ENCODE assay signal across 3 cellular contexts in genomic region chr10:110840225-110840922, GRCh38.
A peak's percentile ranks its signal among the peaks of the same experiment; 100 is the strongest.
TF ChIP-seq lines count a peak whose summit lies in the region.

No MANE protein-coding gene starts in this region.

TF ChIP-seq in GM23338, 12 proteins besides CTCF, POLR2A, EP300 and RAD21 (continues in another document):
- TF ChIP-seq CREB1 (CRISPR knock-in tag; IDR thresholded peaks at IDR 0.05; ENCODE audit: low read depth) (no peak), EZH2phosphoT487 (IDR thresholded peaks at IDR 0.05; ENCODE audit: unreplicated experiment) (no peak), ZNF331 (CRISPR knock-in tag; IDR thresholded peaks at IDR 0.05; ENCODE audit: low read depth) (no peak), STAT1 (IDR thresholded peaks at IDR 0.05; ENCODE audit: unreplicated experiment) (no peak), JUNB (IDR thresholded peaks at IDR 0.05; ENCODE audit: unreplicated experiment) (no peak), ZNF462 (CRISPR knock-in tag; IDR thresholded peaks at IDR 0.05) (no peak)

TF ChIP-seq in HepG2, 621 proteins besides CTCF, POLR2A, EP300 and RAD21 (continues in another document):
- TF ChIP-seq ZNF260 (CRISPR knock-in tag; IDR thresholded peaks at IDR 0.05; ENCODE audit: borderline replicate concordance, low read depth) (no peak), FOXK2 (IDR thresholded peaks at IDR 0.05) (no peak), ZBTB4 (CRISPR knock-in tag; IDR thresholded peaks at IDR 0.05; ENCODE audit: borderline replicate concordance) (no peak), ZNF615 (CRISPR knock-in tag; IDR thresholded peaks at IDR 0.05; ENCODE audit: borderline replicate concordance) (no peak), RFX5 (IDR thresholded peaks at IDR 0.05; ENCODE audit: low read depth, low read length) (no peak), TSC22D2 (CRISPR knock-in tag; IDR thresholded peaks at IDR 0.05; ENCODE audit: borderline replicate concordance) (no peak), NR2F2 (IDR thresholded peaks at IDR 0.05; ENCODE audit: borderline replicate concordance, low read depth) (peak; percentile 48; the same call in 1 of the 2 replicates), ATAD3A (CRISPR knock-in tag; IDR thresholded peaks at IDR 0.05) (no peak), NCOA2 (CRISPR knock-in tag; IDR thresholded peaks at IDR 0.05) (peak; percentile 79), CREM (IDR thresholded peaks at IDR 0.05) (peak; percentile 38; the same call in 1 of the 2 replicates), CREM (CRISPR knock-in tag; IDR thresholded peaks at IDR 0.05) (no peak), CENPX (CRISPR knock-in tag; IDR thresholded peaks at IDR 0.05) (no peak), SMYD3 (CRISPR knock-in tag; IDR thresholded peaks at IDR 0.05) (peak; percentile 53; the same call in 1 of the 2 replicates), TAF1 (CRISPR knock-in tag; IDR thresholded peaks at IDR 0.05) (no peak), ZBTB49 (CRISPR knock-in tag; IDR thresholded peaks at IDR 0.05; ENCODE audit: borderline replicate concordance) (no peak), IRF1 (CRISPR knock-in tag; IDR thresholded peaks at IDR 0.05; ENCODE audit: low read depth) (no peak), ZFP91 (CRISPR knock-in tag; IDR thresholded peaks at IDR 0.05; ENCODE audit: borderline replicate concordance) (peak; percentile 48; the same call in 1 of the 2 replicates), ZNF674 (CRISPR knock-in tag; IDR thresholded peaks at IDR 0.05; ENCODE audit: low read depth) (no peak), ZNF703 (CRISPR knock-in tag; IDR thresholded peaks at IDR 0.05; ENCODE audit: borderline replicate concordance) (no peak), ZFP90 (CRISPR knock-in tag; IDR thresholded peaks at IDR 0.05; ENCODE audit: borderline replicate concordance) (0 out of 2 replicates have a peak, but pooled peaks have one; percentile 48), TEAD2 (CRISPR knock-in tag; IDR thresholded peaks at IDR 0.05) (no peak), FOXK1 (CRISPR knock-in tag; IDR thresholded peaks at IDR 0.05; ENCODE audit: borderline replicate concordance, low read depth) (peak; percentile 51; the same call in 1 of the 2 replicates), PPARG (CRISPR knock-in tag; conservative IDR thresholded peaks at IDR 0.05) (no peak), ZNF543 (CRISPR knock-in tag; IDR thresholded peaks at IDR 0.05) (peak; percentile 43; the same call in 1 of the 2 replicates)

TF ChIP-seq in GM12891, 5 proteins besides CTCF, POLR2A, EP300 and RAD21:
- TF ChIP-seq SPI1 (IDR thresholded peaks at IDR 0.05; ENCODE audit: low read depth, low read length) (no peak), POLR2AphosphoS5 (IDR thresholded peaks at IDR 0.05; ENCODE audit: low read depth, low read length) (no peak), PAX5 (IDR thresholded peaks at IDR 0.05; ENCODE audit: insufficient read depth, low read length, severe bottlenecking) (no peak), TAF1 (IDR thresholded peaks at IDR 0.05; ENCODE audit: low read depth, low read length) (no peak), POU2F2 (IDR thresholded peaks at IDR 0.05; ENCODE audit: low read depth, low read length) (no peak)
